ENCODE assay signal across 9 cellular contexts in genomic region chr15:66706225-66706732, GRCh38. TPM values are rescaled to one million over a fixed set of nuclear protein-coding genes. Genes with fewer than 3 reads are reported as not detected.
DNase-seq lines count a peak whose midpoint lies in the region; ATAC-seq, FAIRE-seq and TF ChIP-seq lines count a peak whose summit lies in the region.
"Had no signal": no experiment of that assay in that cellular context is flagged by ENCODE, and none has a peak within 500 bp of the region (broad histone marks: within the 10 kb centered on the region; RNA-seq: fewer than 3 reads in every experiment).

No MANE protein-coding gene starts in this region.

- peaks cover 28% of the 10 kb centered on the region for H3K36me3 ChIP-seq in KOPT-K1 (ENCODE audit: insufficient read depth, low read length)
- no peaks in the 10 kb centered on the region for H3K36me3 ChIP-seq in duodenal mucosa (ENCODE audit: control insufficient read depth in 1 of 2, insufficient read depth in 2 of 2, low read length in 2 of 2)
- H3K36me3 ChIP-seq in muscle layer of colon (ENCODE audit: insufficient read depth, low read length), result no peaks in the 10 kb centered on the region
- H3K36me3 ChIP-seq: SJCRH30 had no signal

- peak overlapping the region; percentile 78 for H3K4me3 ChIP-seq in AG04450 (ENCODE audit: low read depth, low read length)
- peak overlapping the region; percentile 83 to 89 for H3K4me3 ChIP-seq in duodenal mucosa (ENCODE audit: low read depth in 1 of 2, low read length in 2 of 2)
- peak overlapping the region in 1 of 2 donors; percentile 92 for H3K4me3 ChIP-seq in muscle layer of colon (ENCODE audit: low read depth in 1 of 2, low read length in 2 of 2)
- H3K4me3 ChIP-seq: SJCRH30 had no signal

- no peaks in the 10 kb centered on the region for H3K27me3 ChIP-seq in AG04450 (ENCODE audit: control insufficient read depth, insufficient read depth, low read length)
- H3K27me3 ChIP-seq in duodenal mucosa (ENCODE audit: control insufficient read depth in 1 of 2, insufficient read depth in 2 of 2, low read length in 2 of 2), result no peaks in the 10 kb centered on the region
- no peaks in the 10 kb centered on the region for H3K27me3 ChIP-seq in muscle layer of colon (ENCODE audit: control insufficient read depth in 1 of 2, insufficient read depth in 2 of 2, low read length in 2 of 2)
- H3K27me3 ChIP-seq: SJCRH30 had no signal

- H3K9me3 ChIP-seq in AG04450 (ENCODE audit: control insufficient read depth, insufficient read depth, low read length) (no peaks in the 10 kb centered on the region; the same call in 1 of the 2 replicates), KOPT-K1 (ENCODE audit: insufficient read depth, low read length, poor library complexity, severe bottlenecking) (no peaks in the 10 kb centered on the region), duodenal mucosa (ENCODE audit: control insufficient read depth in 1 of 2, low read length in 2 of 2) (no peaks in the 10 kb centered on the region), muscle layer of colon (ENCODE audit: low read length) (no peaks in the 10 kb centered on the region)
- H3K9me3 ChIP-seq: SJCRH30 had no signal

- H3K9ac ChIP-seq in duodenal mucosa (ENCODE audit: low read depth in 1 of 2, low read length in 2 of 2) (peak overlapping the region; percentile 32 to 41), muscle layer of colon (ENCODE audit: low read length) (no peak overlapping the region)

- TF ChIP-seq CTCF in AG04450 (IDR thresholded peaks at IDR 0.05; ENCODE audit: low read depth, low read length), result peak; percentile 55

- CTCF ChIA-PET in AG04450 (lab: Charles Lee), result interaction anchor here (0.5 to 5.2 kb wide), 20 partner anchors 8 to 155 kb away, joined by 3 to 63 read pairs (median 4); no protein-coding TSS in a partner anchor

- POLR2A ChIA-PET in AG04450 (lab: Yijun Ruan, JAX), result no interaction called here

- FAIRE-seq in GM12892 (lab: Jason Lieb, UNC), result no peak

- ATAC-seq in GM21619 (IDR thresholded peaks at IDR 0.05; ENCODE audit: unreplicated experiment), result no peak

- H3K4me1 ChIP-seq in duodenal mucosa (ENCODE audit: control insufficient read depth in 1 of 2, insufficient read depth in 2 of 2, low read length in 2 of 2) (peaks cover 36 to 44% of the 10 kb centered on the region in 2 donors), muscle layer of colon (ENCODE audit: insufficient read depth, low read length) (peaks cover 54% of the 10 kb centered on the region)

- no peak for DNase-seq in AG04450 (ENCODE audit: low read depth, low spot score)
- DNase-seq in EL, result no peak
- DNase-seq in GM12892 (ENCODE audit: insufficient read length), result no peak
- no peak for DNase-seq in SW 1271 (lab: John Stamatoyannopoulos, UW)

- TF ChIP-seq POLR2A in GM12892 (IDR thresholded peaks at IDR 0.05; ENCODE audit: low read depth, low read length), result no peak

- H3K27ac ChIP-seq in AG04450 (ENCODE audit: low read depth, low read length) (peak overlapping the region; percentile 31), KOPT-K1 (ENCODE audit: low read depth, low read length, poor library complexity, severe bottlenecking) (peak overlapping the region; percentile 92), duodenal mucosa (ENCODE audit: low read depth, low read length) (no peak overlapping the region), muscle layer of colon (ENCODE audit: low read depth, low read length) (peak overlapping the region; percentile 59)
- H3K27ac ChIP-seq: SJCRH30 had no signal

RNA-seq across cellular contexts. Expression of gene SMAD6, which starts 4.2 kb away (rescaled TPM):
- polyA plus RNA-seq in AG04450 (2011; rRNA removed), result 1.8 and 2.2 TPM in 2 replicates
- 4.9 and 6.2 TPM in 2 replicates for polyA minus RNA-seq in AG04450 (2011; rRNA and poly(A)+ RNA removed)
- not detected for polyA plus RNA-seq in GM12892 (2012; ENCODE audit: missing spikeins)
